18 cellular contexts compared by ENCODE assay signal in the genomic region with DNA sequence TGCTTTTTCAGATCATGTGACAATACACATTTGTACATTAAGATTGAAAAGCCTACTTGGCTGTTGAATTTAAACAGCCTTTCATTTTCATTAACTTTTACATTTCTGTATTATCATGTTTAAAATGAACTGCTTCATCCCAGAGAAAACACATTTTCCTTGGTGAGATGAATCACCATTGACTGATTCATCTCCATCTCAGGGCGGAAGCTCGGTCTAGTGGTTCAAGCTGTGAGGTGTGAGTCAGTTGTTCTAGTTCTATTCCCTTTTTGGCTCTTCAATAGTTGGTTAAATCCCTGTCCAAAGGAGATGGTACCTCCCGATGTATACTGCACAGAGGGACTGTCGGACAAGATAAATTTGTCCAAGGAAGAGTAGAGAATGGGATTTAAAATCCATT.
DNase-seq lines count a peak whose midpoint lies in the region; ATAC-seq, FAIRE-seq and TF ChIP-seq lines count a peak whose summit lies in the region.
"Had no signal": no experiment of that assay in that cellular context is flagged by ENCODE, and none has a peak within 500 bp of the region (broad histone marks: within the 10 kb centered on the region; RNA-seq: fewer than 3 reads in every experiment).

No MANE protein-coding gene starts in this region.

- H4K20me1 ChIP-seq in K562 (replicated peaks; ENCODE audit: control insufficient read depth, insufficient read depth, low read length): no peaks in the 10 kb centered on the region

- CTCF ChIA-PET in K562 (lab: Yijun Ruan, JAX; ENCODE audit: low intra/inter-chr PET ratio): no interaction called here

- DNase-seq in AG10803 (ENCODE audit: low read depth) (peak; percentile 39), HS-5 (ENCODE audit: low read depth) (peak; percentile 60), K562 (ENCODE audit: extremely low read depth in 1 of 4, low spot score in 3 of 4) (no peak), kidney tubule cell (ENCODE audit: low spot score) (peak; percentile 73), activated gamma-delta T cell (lab: John Stamatoyannopoulos, UW) (no peak)
- DNase-seq in activated naive CD8-positive, alpha-beta T cell treated with anti-CD3 and anti-CD28 coated beads, Interleukin-2, amount 50 U/mL, for 24 hours: no peak
- DNase-seq in stimulated activated CD4-positive, alpha-beta T cell treated with anti-CD3 and anti-CD28 coated beads, Interleukin-12 subunit alpha, Interleukin-12 subunit beta, amount 100 ng/mL, for 4 hours: no peak
- DNase-seq: AML-193; effector CD4-positive, alpha-beta T cell; KG1; NCI-H1417; upper lobe of left lung had no signal

- peaks cover 2 to 16% of the 10 kb centered on the region in 2 experiments; a peak in 4 of 5 replicates for H3K27me3 ChIP-seq in K562 (ENCODE audit: control insufficient read depth in 2 of 2, insufficient read depth in 2 of 2, low read length in 2 of 2)
- H3K27me3 ChIP-seq: upper lobe of left lung had no signal

- no peak for TF ChIP-seq EP300 in K562 (IDR thresholded peaks at IDR 0.05; ENCODE audit: low read length)

- intact Hi-C loops in K562 (cut with micrococcal nuclease): no loop called here

- no peaks in the 10 kb centered on the region for H3K4me1 Mint-ChIP-seq in activated naive CD8-positive, alpha-beta T cell treated with anti-CD3 and anti-CD28 coated beads, Interleukin-2, amount 50 U/mL, for 24 hours
- H3K4me1 Mint-ChIP-seq: mesothelial cell of epicardium; stimulated activated memory B cell treated with anti-CD40 and anti-IgM and Interleukin-4, amounts not matched to agents 10 μg/mL and 1 μg/mL and 100 μg/mL, for 72 hours had no signal

- H3K4me1 ChIP-seq in K562 (replicated peaks in 1 of 2; ENCODE audit: control insufficient read depth in 2 of 2, insufficient read depth in 2 of 2, low read length in 2 of 2): peaks cover 0 to 4% of the 10 kb centered on the region in 2 experiments; a peak in 1 of 5 replicates
- H3K4me1 ChIP-seq: upper lobe of left lung had no signal

- H2AFZ ChIP-seq in K562 (ENCODE audit: low read depth, low read length): no peak overlapping the region

- WGBS in K562 (ENCODE audit: insufficient coverage, low coverage, missing lambda C conversion rate): 2% methylated on average over 4 of the region's 4 CpGs

- no peaks in the 10 kb centered on the region for H3K36me3 ChIP-seq in K562 (ENCODE audit: control insufficient read depth, insufficient read depth, low read length)
- H3K36me3 ChIP-seq: upper lobe of left lung had no signal

- no peak overlapping the region for H3K27ac ChIP-seq in K562 (ENCODE audit: extremely low read depth, low read depth, low read length)
- H3K27ac ChIP-seq: SK-N-MC, upper lobe of left lung had no signal

- TF ChIP-seq POLR2A in K562 (conservative IDR thresholded peaks at IDR 0.05): no peak

- BruUV-seq in K562 (replicated peaks; lab: Mats Ljungman, UMichigan): no TSS peak

- H3K36me3 Mint-ChIP-seq in activated naive CD8-positive, alpha-beta T cell treated with anti-CD3 and anti-CD28 coated beads, Interleukin-2, amount 50 U/mL, for 24 hours (ENCODE audit: low read depth): peaks cover 3% of the 10 kb centered on the region
- H3K36me3 Mint-ChIP-seq: mesothelial cell of epicardium; stimulated activated memory B cell treated with anti-CD40 and anti-IgM and Interleukin-4, amounts not matched to agents 10 μg/mL and 1 μg/mL and 100 μg/mL, for 72 hours had no signal

- no peak overlapping the region for H3K9ac ChIP-seq in K562 (ENCODE audit: insufficient read depth in 1 of 2, low read depth in 2 of 2, low read length in 2 of 2)

- POLR2A ChIA-PET in K562 (lab: Yijun Ruan, JAX): no interaction called here

- H3K27me3 Mint-ChIP-seq in activated naive CD8-positive, alpha-beta T cell treated with anti-CD3 and anti-CD28 coated beads, Interleukin-2, amount 50 U/mL, for 24 hours: no peaks in the 10 kb centered on the region
- H3K27me3 Mint-ChIP-seq: stimulated activated memory B cell treated with anti-CD40 and anti-IgM and Interleukin-4, amounts not matched to agents 10 μg/mL and 1 μg/mL and 100 μg/mL, for 72 hours had no signal

- no peak overlapping the region for H3K4me2 ChIP-seq in K562 (ENCODE audit: insufficient read depth, low read length)

- TF ChIP-seq CTCF in AG10803 (conservative IDR thresholded peaks at IDR 0.05; ENCODE audit: low read length): no peak
- no peak for TF ChIP-seq CTCF in K562 (IDR thresholded peaks at IDR 0.05 in 2 of 3, conservative IDR thresholded peaks at IDR 0.05 in 1 of 3; ENCODE audit: insufficient read depth in 2 of 3, low read depth in 1 of 3, low read length in 3 of 3)

- H3K27ac Mint-ChIP-seq in activated naive CD8-positive, alpha-beta T cell treated with anti-CD3 and anti-CD28 coated beads, Interleukin-2, amount 50 U/mL, for 24 hours: no peak overlapping the region
- H3K27ac Mint-ChIP-seq: mesothelial cell of epicardium; stimulated activated memory B cell treated with anti-CD40 and anti-IgM and Interleukin-4, amounts not matched to agents 10 μg/mL and 1 μg/mL and 100 μg/mL, for 72 hours had no signal

- H3K79me2 ChIP-seq in K562 (ENCODE audit: control insufficient read depth, insufficient read depth, low read length): no peaks in the 10 kb centered on the region

- H3K9me3 ChIP-seq in K562 (replicated peaks; ENCODE audit: control insufficient read depth, insufficient read depth, low read depth, low read length): no peaks in the 10 kb centered on the region

- H3K4me3 ChIP-seq in AG10803 (ENCODE audit: low read length) (no peak overlapping the region), K562 (no peak overlapping the region)
- H3K4me3 ChIP-seq: SK-N-MC, upper lobe of left lung had no signal

- H3K9me1 ChIP-seq in K562 (ENCODE audit: control insufficient read depth, insufficient read depth, low read length): no peaks in the 10 kb centered on the region

- in situ Hi-C loops in K562 (cut with MboI): no loop called here

- FAIRE-seq in K562 (lab: Jason Lieb, UNC): no peak
- FAIRE-seq: frontal cortex, TTC549 had no signal

- ATAC-seq in K562 (no peak), HG02973 (IDR thresholded peaks at IDR 0.05; ENCODE audit: unreplicated experiment) (no peak)
- no peak for ATAC-seq in activated naive CD8-positive, alpha-beta T cell treated with anti-CD3 and anti-CD28 coated beads, Interleukin-2, amount 50 U/mL, for 24 hours
- ATAC-seq: stimulated activated memory B cell treated with anti-CD40 and anti-IgM and Interleukin-4, amounts not matched to agents 10 μg/mL and 1 μg/mL and 100 μg/mL, for 72 hours had no signal

- TF ChIP-seq RAD21 in K562 (CRISPR knock-in tag; conservative IDR thresholded peaks at IDR 0.05 in 1 of 2, IDR thresholded peaks at IDR 0.05 in 1 of 2): no peak

- peaks cover 13% of the 10 kb centered on the region for H3K9me3 Mint-ChIP-seq in activated naive CD8-positive, alpha-beta T cell treated with anti-CD3 and anti-CD28 coated beads, Interleukin-2, amount 50 U/mL, for 24 hours

- no peak overlapping the region for H3K4me3 Mint-ChIP-seq in activated naive CD8-positive, alpha-beta T cell treated with anti-CD3 and anti-CD28 coated beads, Interleukin-2, amount 50 U/mL, for 24 hours
- H3K4me3 Mint-ChIP-seq: mesothelial cell of epicardium; stimulated activated memory B cell treated with anti-CD40 and anti-IgM and Interleukin-4, amounts not matched to agents 10 μg/mL and 1 μg/mL and 100 μg/mL, for 72 hours had no signal

TF ChIP-seq in K562, 482 proteins besides CTCF, POLR2A, EP300 and RAD21 (continues in another document):
- TF ChIP-seq TFE3 (CRISPR knock-in tag; IDR thresholded peaks at IDR 0.05) (peak; percentile 38; the same call in 1 of the 2 replicates), NFXL1 (CRISPR knock-in tag; IDR thresholded peaks at IDR 0.05) (no peak), GTF2E2 (tag; IDR thresholded peaks at IDR 0.05) (0 out of 2 replicates have a peak, but pooled peaks have one; percentile 26), MYC (IDR thresholded peaks at IDR 0.05; ENCODE audit: low read depth, low read length) (no peak), MYC (CRISPR knock-in tag; IDR thresholded peaks at IDR 0.05; ENCODE audit: borderline replicate concordance, low read depth) (no peak), FOXM1 (IDR thresholded peaks at IDR 0.05; ENCODE audit: low read depth) (no peak), FOXM1 (CRISPR knock-in tag; IDR thresholded peaks at IDR 0.05; ENCODE audit: low read depth) (no peak), NRF1 (conservative IDR thresholded peaks at IDR 0.05 in 1 of 2, IDR thresholded peaks at IDR 0.05 in 1 of 2) (no peak), PTTG1 (tag; IDR thresholded peaks at IDR 0.05; ENCODE audit: low read depth) (no peak)
- TF ChIP-seq, protein P1, sequence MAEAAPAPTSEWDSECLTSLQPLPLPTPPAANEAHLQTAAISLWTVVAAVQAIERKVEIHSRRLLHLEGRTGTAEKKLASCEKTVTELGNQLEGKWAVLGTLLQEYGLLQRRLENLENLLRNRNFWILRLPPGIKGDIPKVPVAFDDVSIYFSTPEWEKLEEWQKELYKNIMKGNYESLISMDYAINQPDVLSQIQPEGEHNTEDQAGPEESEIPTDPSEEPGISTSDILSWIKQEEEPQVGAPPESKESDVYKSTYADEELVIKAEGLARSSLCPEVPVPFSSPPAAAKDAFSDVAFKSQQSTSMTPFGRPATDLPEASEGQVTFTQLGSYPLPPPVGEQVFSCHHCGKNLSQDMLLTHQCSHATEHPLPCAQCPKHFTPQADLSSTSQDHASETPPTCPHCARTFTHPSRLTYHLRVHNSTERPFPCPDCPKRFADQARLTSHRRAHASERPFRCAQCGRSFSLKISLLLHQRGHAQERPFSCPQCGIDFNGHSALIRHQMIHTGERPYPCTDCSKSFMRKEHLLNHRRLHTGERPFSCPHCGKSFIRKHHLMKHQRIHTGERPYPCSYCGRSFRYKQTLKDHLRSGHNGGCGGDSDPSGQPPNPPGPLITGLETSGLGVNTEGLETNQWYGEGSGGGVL (CRISPR knock-in tag; IDR thresholded peaks at IDR 0.05): no peak

Comparison
In these comparisons a context has a peak if more than half of its experiments do, and no peak if none do; other contexts are left out.
1. DNase-seq: peak in AG10803 (single experiment), HS-5 (single experiment) and kidney tubule cell (single experiment); none in K562 (0 of 4), activated naive CD8-positive, alpha-beta T cell treated with anti-CD3 and anti-CD28 coated beads, Interleukin-2, amount 50 U/mL, for 24 hours (single experiment), stimulated activated CD4-positive, alpha-beta T cell treated with anti-CD3 and anti-CD28 coated beads, Interleukin-12 subunit alpha, Interleukin-12 subunit beta, amount 100 ng/mL, for 4 hours (single experiment) and activated gamma-delta T cell (single experiment).